Comparison of ENCODE assay signal across 9 cellular contexts in genomic region chrX:71669947-71670346, GRCh38. TPM values are rescaled to one million over a fixed set of nuclear protein-coding genes. Genes with fewer than 3 reads are reported as not detected.
A peak's percentile ranks its signal among the peaks of the same experiment; 100 is the strongest.
DNase-seq lines count a peak whose midpoint lies in the region; ATAC-seq and TF ChIP-seq lines count a peak whose summit lies in the region.
"Not testable (repeated sequence)": the region's sequence is repeated elsewhere in the genome, so short reads cannot be mapped to it uniquely, and the experiment has no call there.
"Had no signal": no experiment of that assay in that cellular context is flagged by ENCODE, and none has a peak within 500 bp of the region (broad histone marks: within the 10 kb centered on the region; RNA-seq: fewer than 3 reads in every experiment).

No MANE protein-coding gene starts in this region.

- in situ Hi-C loops in G401 (cut with HindIII; ENCODE audit: low sequenced_read_pairs); mammary epithelial cell (cut with MboI; ENCODE audit: low sequenced_read_pairs in 2 of 2): not testable (repeated sequence)

- H3K27ac ChIP-seq in mammary epithelial cell (ENCODE audit: insufficient read depth, low read depth, low read length); heart left ventricle; upper lobe of right lung: not testable (repeated sequence)

- not testable (repeated sequence) for H3K4me3 Mint-ChIP-seq in HFFc6, natural killer cell

- not testable (repeated sequence) for H3K4me1 Mint-ChIP-seq in HFFc6 (ENCODE audit: low read depth)
- peaks cover 0 to 10% of the 10 kb centered on the region in 2 donors for H3K4me1 Mint-ChIP-seq in natural killer cell

- not testable (repeated sequence) for H3K4me3 ChIP-seq in mammary epithelial cell (replicated peaks in 1 of 3; ENCODE audit: insufficient read depth in 1 of 3, low read depth in 2 of 3, low read length in 3 of 3); heart left ventricle; upper lobe of right lung

- H3K9ac ChIP-seq in mammary epithelial cell (ENCODE audit: insufficient read depth, low read length) = not testable (repeated sequence)

- not testable (repeated sequence) for H3K4me2 ChIP-seq in mammary epithelial cell (ENCODE audit: insufficient read depth, low read depth, low read length)

- not testable (repeated sequence) for H3K36me3 Mint-ChIP-seq in HFFc6 (ENCODE audit: low read depth); natural killer cell

- H4K20me1 ChIP-seq in mammary epithelial cell (ENCODE audit: insufficient read depth, low read length) = not testable (repeated sequence)

- dilution Hi-C loops in mammary epithelial cell (cut with HindIII; ENCODE audit: low sequenced_read_pairs) = not testable (repeated sequence)

- not testable (repeated sequence) for H3K4me1 ChIP-seq in mammary epithelial cell (ENCODE audit: insufficient read depth, low read length); heart left ventricle; upper lobe of right lung

- not testable (repeated sequence) for H3K36me3 ChIP-seq in mammary epithelial cell (ENCODE audit: insufficient read depth, low read length); heart left ventricle; upper lobe of right lung

- TF ChIP-seq POLR2A in heart left ventricle (IDR thresholded peaks at IDR 0.05) = not testable (repeated sequence)

- H3K9me3 ChIP-seq in mammary epithelial cell (replicated peaks; ENCODE audit: insufficient read depth, low read length) = peaks cover 11% of the 10 kb centered on the region
- H3K9me3 ChIP-seq in heart left ventricle, upper lobe of right lung: not testable (repeated sequence)

- ATAC-seq in activated CD4-positive, CD25-positive, alpha-beta regulatory T cell treated with anti-CD3 and anti-CD28 coated beads, Interleukin-2, amount 50 U/mL, for 24 hours = peak; percentile 61 to 74
- ATAC-seq in heart left ventricle (peak; percentile 54 to 71 (median 69)), natural killer cell (peak in 2 of 3 donors; percentile 52 to 63), upper lobe of right lung (peak; percentile 90)

- intact Hi-C loops in mammary epithelial cell (cut with micrococcal nuclease) = loop anchor here (1.0 kb wide), 1 partner anchor 189 kb away; no protein-coding TSS in a partner anchor
- intact Hi-C loops in heart left ventricle (cut with DNase I); natural killer cell (cut with micrococcal nuclease); upper lobe of right lung (cut with DNase I): not testable (repeated sequence)

- not testable (repeated sequence) for BruUV-seq in mammary epithelial cell (replicated peaks; lab: Mats Ljungman, UMichigan)

- H2AFZ ChIP-seq in mammary epithelial cell (ENCODE audit: low read depth, low read length) = not testable (repeated sequence)

- H3K27me3 Mint-ChIP-seq in HFFc6 (ENCODE audit: insufficient read depth); natural killer cell (ENCODE audit: low read depth in 2 of 2): not testable (repeated sequence)

- not testable (repeated sequence) for H3K27ac Mint-ChIP-seq in HFFc6, natural killer cell

- H3K79me2 ChIP-seq in mammary epithelial cell (ENCODE audit: insufficient read depth, low read length) = not testable (repeated sequence)

- DNase-seq in G401 (ENCODE audit: low spot score) (peak; percentile 67), NCI-H2196 (lab: John Stamatoyannopoulos, UW; ENCODE audit: unreplicated experiment) (peak; percentile 5), mammary epithelial cell (peak; percentile 38), upper lobe of right lung (peak; percentile 61)
- not testable (repeated sequence) for DNase-seq in HFFc6, heart left ventricle, natural killer cell

- peak; percentile 56 for TF ChIP-seq CTCF in HFFc6 (IDR thresholded peaks at IDR 0.05)
- TF ChIP-seq CTCF in mammary epithelial cell (conservative IDR thresholded peaks at IDR 0.05 in 1 of 2, IDR thresholded peaks at IDR 0.05 in 1 of 2; ENCODE audit: extremely low read depth in 1 of 2, insufficient read depth in 1 of 2, low read depth in 1 of 2, low read length in 2 of 2) = peak; percentile 23 to 58
- TF ChIP-seq CTCF in heart left ventricle (IDR thresholded peaks at IDR 0.05) = peak; percentile 12 to 48 (median 34)
- not testable (repeated sequence) for TF ChIP-seq CTCF in natural killer cell (IDR thresholded peaks at IDR 0.05)
- peak; percentile 46 for TF ChIP-seq CTCF in upper lobe of right lung (IDR thresholded peaks at IDR 0.05)

- WGBS in mammary epithelial cell (ENCODE audit: low coverage, missing lambda C conversion rate) = 49% methylated on average over 6 of the region's 10 CpGs
- 23 to 48% (median 28%) methylated on average over 8 to 10 of the region's 10 CpGs for WGBS in heart left ventricle, 4 donors

- not testable (repeated sequence) for H3K27me3 ChIP-seq in mammary epithelial cell (ENCODE audit: insufficient read depth, low read length); heart left ventricle; upper lobe of right lung

- CTCF ChIA-PET in mammary epithelial cell (lab: Charles Lee; ENCODE audit: low non-redundant PET) = not testable (repeated sequence)

- H3K9me3 Mint-ChIP-seq in HFFc6, natural killer cell: not testable (repeated sequence)

RNA-seq across cellular contexts. Expression of gene CXorf49, which starts 48.1 kb away (rescaled TPM):
- total RNA-seq in G401 (2014; rRNA removed; shearing (Covaris generic)) = not detected in 2 replicates
- not detected for total RNA-seq in HFFc6 (2021; fragmentation: NEBNext Ultra II Directional; extraction: Animal tissue kit (Norgen Biotek cat#: 25700))
- not detected for total RNA-seq in mammary epithelial cell
- polyA plus RNA-seq in mammary epithelial cell = not detected
- not detected for polyA minus RNA-seq in mammary epithelial cell
- total RNA-seq in heart left ventricle = not detected
- polyA plus RNA-seq in heart left ventricle = not detected
- total RNA-seq in natural killer cell = not detected
- total RNA-seq in upper lobe of right lung = not detected
- total RNA-seq: mononuclear cell had no signal

RNA-seq across cellular contexts. Expression of gene CXCR3, which starts 51.6 kb away (rescaled TPM):
- not detected in 2 replicates for total RNA-seq in G401 (2014; rRNA removed; shearing (Covaris generic))
- not detected for total RNA-seq in HFFc6 (2021; fragmentation: NEBNext Ultra II Directional; extraction: Animal tissue kit (Norgen Biotek cat#: 25700))
- not detected for total RNA-seq in mammary epithelial cell
- not detected for polyA plus RNA-seq in mammary epithelial cell
- polyA minus RNA-seq in mammary epithelial cell = not detected
- total RNA-seq in heart left ventricle = 1 to 10 TPM in 1 of 9 donors, under 1 TPM in 3, not detected in 5; 0.26 to 2.6 (median 0.33) TPM
- polyA plus RNA-seq in heart left ventricle = under 1 TPM in 1 of 2 donors, not detected in 1; 0.11 TPM
- 10 to 100 TPM in 2 of 3 donors, 1 to 10 TPM in 1; 8.7 to 15.9 (median 13.7) TPM for total RNA-seq in natural killer cell
- 1.6 TPM for total RNA-seq in upper lobe of right lung
